Comparison of ENCODE assay signal across 1 cellular context in genomic region chr15:75212200-75212858, GRCh38.
TF ChIP-seq lines count a peak whose summit lies in the region.

No MANE protein-coding gene starts in this region.

TF ChIP-seq in HepG2, 621 proteins besides CTCF, POLR2A, EP300 and RAD21:
- TF ChIP-seq AGO2 (optimal IDR thresholded peaks at IDR 0.05; ENCODE audit: low read depth, low read length) (peak; percentile 74), MYPOP (CRISPR knock-in tag; IDR thresholded peaks at IDR 0.05) (no peak), CSRNP2 (CRISPR knock-in tag; conservative IDR thresholded peaks at IDR 0.05; ENCODE audit: low read depth) (no peak), ZC3H13 (CRISPR knock-in tag; IDR thresholded peaks at IDR 0.05) (peak; percentile 58; the same call in 1 of the 2 replicates)
